ENCODE assay signal across 25 cellular contexts in the genomic region with DNA sequence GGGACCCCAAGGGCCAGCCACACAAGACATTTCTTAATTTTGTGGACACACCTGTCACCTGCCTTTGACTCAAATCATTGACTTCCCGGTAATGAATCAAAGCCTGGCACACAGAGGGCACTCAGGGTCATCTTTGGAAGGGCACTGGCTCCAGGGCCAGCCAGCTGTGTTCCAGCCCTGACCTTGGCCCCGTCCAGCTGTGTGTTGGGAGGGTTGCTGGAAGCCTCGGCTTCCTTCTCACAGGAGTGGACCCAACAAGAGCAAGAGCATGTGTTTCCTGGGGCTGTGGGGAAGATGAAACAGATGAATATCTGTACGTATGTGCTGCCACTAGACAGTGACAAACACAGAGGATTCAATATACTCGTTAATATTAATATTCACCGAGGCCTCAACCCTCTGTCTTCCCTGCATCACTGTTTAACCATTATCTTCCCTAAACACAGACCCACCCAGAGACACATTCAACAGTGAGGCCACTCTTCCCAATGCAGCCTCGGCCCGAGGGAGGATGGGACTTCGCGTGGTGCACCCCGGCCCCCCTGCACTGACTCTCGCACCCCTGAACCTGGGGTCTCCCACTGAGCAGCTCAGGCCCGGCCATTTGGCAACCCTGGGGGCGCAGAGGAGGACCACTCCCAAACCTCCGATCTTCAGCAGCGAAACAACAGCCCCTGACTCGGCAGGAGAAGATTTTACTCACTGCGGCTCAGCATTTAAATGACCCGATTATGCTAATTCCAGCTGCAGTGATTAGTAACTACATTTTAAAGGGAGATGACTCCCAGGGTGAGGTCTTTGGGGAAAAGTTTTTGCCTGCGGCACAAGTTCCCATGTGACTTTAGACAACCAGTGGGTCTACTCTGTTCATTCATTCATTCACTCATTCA. TPM values are rescaled to one million over a fixed set of nuclear protein-coding genes. Genes with fewer than 3 reads are reported as not detected.
DNase-seq lines count a peak whose midpoint lies in the region; ATAC-seq and TF ChIP-seq lines count a peak whose summit lies in the region.
"Had no signal": no experiment of that assay in that cellular context is flagged by ENCODE, and none has a peak within 500 bp of the region (broad histone marks: within the 10 kb centered on the region; RNA-seq: fewer than 3 reads in every experiment).

No MANE protein-coding gene starts in this region.

- H4K20me1 ChIP-seq in SK-N-SH (ENCODE audit: insufficient read depth), result no peaks in the 10 kb centered on the region

- no peak for TF ChIP-seq POLR2A in uterus (IDR thresholded peaks at IDR 0.05)

- DNase-seq in SK-N-SH (peak; percentile 52), WTC11 (ENCODE audit: low spot score) (no peak), glutamatergic neuron (no peak), renal cortical epithelial cell (ENCODE audit: low read depth) (peak; percentile 23), NOMO-1 (lab: John Stamatoyannopoulos, UW; ENCODE audit: unreplicated experiment in 2 of 2) (no peak), uterus (no peak)
- no peak for DNase-seq in stimulated activated naive CD4-positive, alpha-beta T cell (lab: John Stamatoyannopoulos, UW)
- DNase-seq: ACHN, BE2C, Calu3, DMS79 treated with DMSO at 0.1 percent for 48 hours, GF-D8, HCEC 1CT, MM.1S, NCI-H1694, NCI-H2029 treated with DMSO at 0.1 percent for 48 hours, NCI-H2227 treated with DMSO at 0.1 percent for 48 hours, NCI-H526 treated with DMSO at 0.1 percent for 48 hours, OCI-M1, Peyer's patch, SJCRH30 had no signal

- H3K27ac ChIP-seq in SK-N-SH (ENCODE audit: low read depth in 2 of 2, low read length in 1 of 2) (no peak overlapping the region; a peak in 1 of 4 replicates), uterus (no peak overlapping the region)
- H3K27ac ChIP-seq: 22Rv1, KMS-11, Peyer's patch, SJCRH30 had no signal

- peaks cover 80% of the 10 kb centered on the region for H3K4me1 Mint-ChIP-seq in WTC11
- H3K4me1 Mint-ChIP-seq in glutamatergic neuron (ENCODE audit: low read depth, unreplicated experiment), result peaks cover 34% of the 10 kb centered on the region
- H3K4me1 Mint-ChIP-seq: IgD-negative memory B cell had no signal

- no peaks in the 10 kb centered on the region for H3K9me3 ChIP-seq in SK-N-SH
- no peaks in the 10 kb centered on the region for H3K9me3 ChIP-seq in uterus
- H3K9me3 ChIP-seq: BE2C, Peyer's patch, SJCRH30 had no signal

- no peak for TF ChIP-seq EP300 in SK-N-SH (IDR thresholded peaks at IDR 0.05; ENCODE audit: borderline replicate concordance in 1 of 2, low read depth in 1 of 2, low read length in 1 of 2)

- no peaks in the 10 kb centered on the region for H3K9me2 ChIP-seq in SK-N-SH

- H3K79me2 ChIP-seq in SK-N-SH (ENCODE audit: insufficient read depth), result no peaks in the 10 kb centered on the region

- H3K27me3 Mint-ChIP-seq in WTC11 (ENCODE audit: low read depth) (no peaks in the 10 kb centered on the region), glutamatergic neuron (ENCODE audit: unreplicated experiment) (peaks cover 19% of the 10 kb centered on the region)

- H3K36me3 Mint-ChIP-seq in WTC11, result peaks cover 58% of the 10 kb centered on the region
- H3K36me3 Mint-ChIP-seq in glutamatergic neuron (ENCODE audit: unreplicated experiment), result no peaks in the 10 kb centered on the region
- H3K36me3 Mint-ChIP-seq: IgD-negative memory B cell had no signal

- ATAC-seq in SK-N-SH treated with all-trans-retinoic acid at 6 μM for 48 hours (no peak), WTC11 (no peak)

- H3K4me2 ChIP-seq in SK-N-SH, result no peak overlapping the region
- H3K4me2 ChIP-seq: KMS-11 had no signal

- H3K36me3 ChIP-seq in SK-N-SH (replicated peaks in 1 of 2; ENCODE audit: control insufficient read depth in 1 of 2, insufficient read depth in 2 of 2, low read length in 1 of 2) (no peaks in the 10 kb centered on the region), uterus (no peaks in the 10 kb centered on the region)
- H3K36me3 ChIP-seq: BE2C, Peyer's patch, SJCRH30 had no signal

- intact Hi-C loops in uterus (cut with DNase I; ENCODE audit: low total_unique reads), result no loop called here

- H3K4me3 Mint-ChIP-seq in WTC11 (peak overlapping the region; percentile 37; the same call in 1 of the 2 replicates), glutamatergic neuron (ENCODE audit: unreplicated experiment) (peak overlapping the region; percentile 52)

- no peak overlapping the region for H3K9ac ChIP-seq in SK-N-SH
- H3K9ac ChIP-seq: KMS-11 had no signal

- no peak overlapping the region for H3K4me3 ChIP-seq in SK-N-SH (ENCODE audit: low read depth in 2 of 2, low read length in 1 of 2)
- H3K4me3 ChIP-seq in uterus, result no peak overlapping the region
- H3K4me3 ChIP-seq: Peyer's patch, SJCRH30 had no signal

- H3F3A ChIP-seq in SK-N-SH (replicated peaks; ENCODE audit: insufficient read depth), result no peaks in the 10 kb centered on the region

- POLR2A ChIA-PET in SK-N-SH (lab: Yijun Ruan, JAX) (no interaction called here), WTC11 (lab: Charles Lee) (no interaction called here)

- no peaks in the 10 kb centered on the region for H3K27me3 ChIP-seq in SK-N-SH (ENCODE audit: insufficient read depth)
- H3K27me3 ChIP-seq in uterus, result no peaks in the 10 kb centered on the region
- H3K27me3 ChIP-seq: BE2C, Peyer's patch, SJCRH30 had no signal

- TF ChIP-seq RAD21 in SK-N-SH (IDR thresholded peaks at IDR 0.05; ENCODE audit: low read length), result no peak

- TF ChIP-seq CTCF in SK-N-SH (IDR thresholded peaks at IDR 0.05) (no peak), WTC11 (IDR thresholded peaks at IDR 0.05) (no peak), glutamatergic neuron (IDR thresholded peaks at IDR 0.05; ENCODE audit: partially characterized antibody, unreplicated experiment) (no peak), uterus (IDR thresholded peaks at IDR 0.05) (no peak)

- H3K9me3 Mint-ChIP-seq in WTC11 (peaks cover 7% of the 10 kb centered on the region), glutamatergic neuron (ENCODE audit: unreplicated experiment) (peaks cover 16% of the 10 kb centered on the region)
- H3K9me3 Mint-ChIP-seq: IgD-negative memory B cell had no signal

- H2AFZ ChIP-seq in SK-N-SH (ENCODE audit: low read depth), result no peak overlapping the region

- CTCF ChIA-PET in SK-N-SH (lab: Yijun Ruan, JAX) (interaction anchor here (3.0 kb wide), 1 partner anchor 11 kb away, joined by 10 read pairs; no protein-coding TSS in a partner anchor), WTC11 (lab: Charles Lee) (no interaction called here)

- H3K4me1 ChIP-seq in SK-N-SH (ENCODE audit: control insufficient read depth in 1 of 2, insufficient read depth in 2 of 2, low read depth in 1 of 2, low read length in 1 of 2), result peaks cover 0 to 30% of the 10 kb centered on the region in 2 experiments; a peak in 1 of 4 replicates
- H3K4me1 ChIP-seq in uterus, result no peaks in the 10 kb centered on the region
- H3K4me1 ChIP-seq: BE2C, Peyer's patch, SJCRH30 had no signal

- WGBS in SK-N-SH (ENCODE audit: low lambda C conversion rate), result 66% methylated on average over 17 of the region's 20 CpGs

- H3K27ac Mint-ChIP-seq in WTC11 (0 out of 2 replicates have a peak overlapping the region, but pooled peaks have one; percentile 34), glutamatergic neuron (ENCODE audit: unreplicated experiment) (peak overlapping the region; percentile 64)

TF ChIP-seq in SK-N-SH, 30 proteins besides CTCF, POLR2A, EP300 and RAD21 (continues in another document):
- no peak for TF ChIP-seq NRF1 (IDR thresholded peaks at IDR 0.05; ENCODE audit: low read depth, low read length)
- no peak for TF ChIP-seq MXI1 (IDR thresholded peaks at IDR 0.05; ENCODE audit: low read depth, low read length)
- TF ChIP-seq TEAD4 (IDR thresholded peaks at IDR 0.05; ENCODE audit: borderline replicate concordance, insufficient read depth), result no peak
- no peak for TF ChIP-seq ELF1 (IDR thresholded peaks at IDR 0.05)
- no peak for TF ChIP-seq SMC3 (IDR thresholded peaks at IDR 0.05; ENCODE audit: low read depth, low read length)
- TF ChIP-seq CHD2 (IDR thresholded peaks at IDR 0.05; ENCODE audit: low read length, partially characterized antibody), result no peak
- no peak for TF ChIP-seq TAF1 (IDR thresholded peaks at IDR 0.05; ENCODE audit: borderline replicate concordance, low read depth, low read length)
- TF ChIP-seq FOSL2 (IDR thresholded peaks at IDR 0.05; ENCODE audit: borderline replicate concordance, low read depth), result no peak
- TF ChIP-seq RCOR1 (IDR thresholded peaks at IDR 0.05; ENCODE audit: low read length), result no peak

TF ChIP-seq in SK-N-SH treated with all-trans-retinoic acid at 6 μM for 48 hours, 23 proteins besides CTCF, POLR2A, EP300 and RAD21 (continues in another document):
- TF ChIP-seq ISL1 (CRISPR knock-in tag; IDR thresholded peaks at IDR 0.05) (no peak), ZFP3 (CRISPR knock-in tag; IDR thresholded peaks at IDR 0.05) (no peak)

TF ChIP-seq in WTC11, 78 proteins besides CTCF, POLR2A, EP300 and RAD21 (continues in another document):
- TF ChIP-seq PRDM15 (CRISPR knock-in tag; IDR thresholded peaks at IDR 0.05), result peak; percentile 54; the same call in 1 of the 2 replicates

RNA-seq across cellular contexts. Expression of gene PHF21B, which starts 45.7 kb away (rescaled TPM):
- 0.76 and 0.96 TPM in 2 replicates for polyA plus RNA-seq in SK-N-SH (2012; rRNA removed)
- polyA plus RNA-seq in SK-N-SH (2012; cell fraction: cytosol; rRNA removed), result 0.58 and 0.89 TPM in 2 replicates
- polyA plus RNA-seq in SK-N-SH (2012; cell fraction: nucleus; rRNA removed), result 0.97 and 1.2 TPM in 2 replicates
- total RNA-seq in WTC11 (2021), result 90.6 to 107 TPM (median 92.5 TPM) in 3 replicates
- total RNA-seq in glutamatergic neuron (ENCODE audit: unreplicated experiment), result 113 TPM
- not detected in 2 replicates for total RNA-seq in renal cortical epithelial cell
- 10 to 100 TPM in 1 of 4 donors, 1 to 10 TPM in 1, under 1 TPM in 2; under 0.01 to 11.9 (median 2.9) TPM for total RNA-seq in uterus
- total RNA-seq: Calu3, Peyer's patch had no signal
- polyA plus RNA-seq: IgD-negative memory B cell had no signal

Comparison
In these comparisons a context has a peak if more than half of its experiments do, and no peak if none do; other contexts are left out.
1. DNase-seq: peak in SK-N-SH (single experiment) and renal cortical epithelial cell (single experiment); none in WTC11 (single experiment), glutamatergic neuron (single experiment), NOMO-1 (0 of 2), uterus (0 of 2) and stimulated activated naive CD4-positive, alpha-beta T cell (0 of 6).